ENCODE assay signal across 10 cellular contexts in genomic region chr9:99762470-99762869, GRCh38. TPM values are rescaled to one million over a fixed set of nuclear protein-coding genes. Genes with fewer than 3 reads are reported as not detected.
A peak's percentile ranks its signal among the peaks of the same experiment; 100 is the strongest.
DNase-seq lines count a peak whose midpoint lies in the region; ATAC-seq and TF ChIP-seq lines count a peak whose summit lies in the region.
"Had no signal": no experiment of that assay in that cellular context is flagged by ENCODE, and none has a peak within 500 bp of the region (broad histone marks: within the 10 kb centered on the region; RNA-seq: fewer than 3 reads in every experiment).

No MANE protein-coding gene starts in this region.

- no peak overlapping the region for H3K4me3 Mint-ChIP-seq in CD4-positive, alpha-beta memory T cell

- POLR2A ChIA-PET in CD4-positive, alpha-beta memory T cell (lab: Charles Lee; ENCODE audit: partially characterized antibody): no interaction called here

- H3K36me3 Mint-ChIP-seq in CD4-positive, alpha-beta memory T cell: no peaks in the 10 kb centered on the region

- no peaks in the 10 kb centered on the region for H3K27me3 ChIP-seq in WERI-Rb-1 (ENCODE audit: insufficient read depth, low read depth, severe bottlenecking)
- H3K27me3 ChIP-seq in CD4-positive, alpha-beta memory T cell (ENCODE audit: insufficient read depth, low read length): no peaks in the 10 kb centered on the region

- H3K9me3 Mint-ChIP-seq in CD4-positive, alpha-beta memory T cell: no peaks in the 10 kb centered on the region

- intact Hi-C loops in CD4-positive, alpha-beta memory T cell (cut with micrococcal nuclease): no loop called here

- peaks cover 4 to 13% of the 10 kb centered on the region in 2 donors for H3K27me3 Mint-ChIP-seq in CD4-positive, alpha-beta memory T cell

- no peak overlapping the region for H3K27ac Mint-ChIP-seq in CD4-positive, alpha-beta memory T cell

- H3K36me3 ChIP-seq in WERI-Rb-1: no peaks in the 10 kb centered on the region
- no peaks in the 10 kb centered on the region for H3K36me3 ChIP-seq in CD4-positive, alpha-beta memory T cell (ENCODE audit: insufficient read depth, low read length)

- no peaks in the 10 kb centered on the region for H3K4me1 Mint-ChIP-seq in CD4-positive, alpha-beta memory T cell

- no peaks in the 10 kb centered on the region for H3K9me3 ChIP-seq in WERI-Rb-1 (ENCODE audit: severe bottlenecking)
- no peaks in the 10 kb centered on the region for H3K9me3 ChIP-seq in CD4-positive, alpha-beta memory T cell (ENCODE audit: control insufficient read depth in 1 of 2, low read length in 2 of 2)

- TF ChIP-seq CTCF in GM12864 (IDR thresholded peaks at IDR 0.05; ENCODE audit: low read depth, low read length, missing control alignments) (no peak), WERI-Rb-1 (IDR thresholded peaks at IDR 0.05; ENCODE audit: low read depth, low read length) (no peak)

- H3K27ac ChIP-seq in WERI-Rb-1: no peak overlapping the region
- no peak overlapping the region for H3K27ac ChIP-seq in CD4-positive, alpha-beta memory T cell (ENCODE audit: low read depth, low read length)

- peak; percentile 66 for DNase-seq in GM12864 (ENCODE audit: low read depth)
- peak; percentile 40 to 89 for DNase-seq in NOMO-1 (lab: John Stamatoyannopoulos, UW; ENCODE audit: unreplicated experiment in 2 of 2)
- DNase-seq in WERI-Rb-1: no peak
- no peak for DNase-seq in CD4-positive, alpha-beta memory T cell
- DNase-seq in NCI-H1930 (lab: John Stamatoyannopoulos, UW): no peak
- no peak for DNase-seq in HPDE6-E6E7 (ENCODE audit: extremely low spot score)
- DNase-seq: caudate nucleus, NCI-H748 treated with DMSO at 0.1 percent for 48 hours had no signal

- CTCF ChIA-PET in CD4-positive, alpha-beta memory T cell (lab: Charles Lee; ENCODE audit: partially characterized antibody): no interaction called here

- ATAC-seq in GM19328 (IDR thresholded peaks at IDR 0.05; ENCODE audit: unreplicated experiment) (peak; percentile 99), HG02970 (IDR thresholded peaks at IDR 0.05; ENCODE audit: low FRiP score, unreplicated experiment) (peak; percentile 83)

- H3K4me3 ChIP-seq in GM12864 (ENCODE audit: low read depth, low read length): no peak overlapping the region
- no peak overlapping the region for H3K4me3 ChIP-seq in WERI-Rb-1 (ENCODE audit: low read depth, low read length)
- no peak overlapping the region for H3K4me3 ChIP-seq in CD4-positive, alpha-beta memory T cell (ENCODE audit: low read length in 2 of 2)

- no peaks in the 10 kb centered on the region for H3K4me1 ChIP-seq in CD4-positive, alpha-beta memory T cell (ENCODE audit: insufficient read depth, low read length)

RNA-seq across cellular contexts. Expression of gene NR4A3, which starts 59.2 kb away (rescaled TPM):
- total RNA-seq in CD4-positive, alpha-beta memory T cell: under 1 TPM; 0.33 to 0.35 TPM
- polyA plus RNA-seq in CD4-positive, alpha-beta memory T cell: 1 to 10 TPM in 1 of 2 donors, under 1 TPM in 1; 0.17 to 1.4 TPM

Comparison
In these comparisons a context has a peak if more than half of its experiments do, and no peak if none do; other contexts are left out.
1. DNase-seq: peak in GM12864 (single experiment) and NOMO-1 (2 of 2); none in WERI-Rb-1 (single experiment), CD4-positive, alpha-beta memory T cell (0 of 5), NCI-H1930 (0 of 2) and HPDE6-E6E7 (single experiment).